Comparison of ENCODE assay signal across 26 cellular contexts in the genomic region with DNA sequence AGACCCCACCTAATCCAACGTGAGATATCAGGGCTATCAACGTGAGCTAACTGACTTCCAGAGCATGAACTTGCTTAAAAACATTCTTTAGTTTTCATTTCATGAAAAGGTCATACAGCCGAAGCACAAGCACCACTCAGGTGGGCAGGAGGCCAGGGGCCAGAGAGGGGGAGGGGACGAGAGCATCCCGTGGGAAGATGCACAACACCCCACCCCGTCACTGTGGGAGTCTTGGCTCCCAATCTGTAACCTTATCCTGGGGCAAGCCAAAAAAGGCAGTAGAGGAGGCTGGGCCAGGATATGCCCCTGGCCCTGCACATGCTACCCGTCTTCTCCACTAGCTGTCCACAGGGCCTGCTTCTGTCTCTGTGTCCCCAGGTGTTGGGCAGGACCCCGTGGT. TPM values are rescaled to one million over a fixed set of nuclear protein-coding genes. Genes with fewer than 3 reads are reported as not detected.
DNase-seq lines count a peak whose midpoint lies in the region; ATAC-seq, FAIRE-seq and TF ChIP-seq lines count a peak whose summit lies in the region.
"Had no signal": no experiment of that assay in that cellular context is flagged by ENCODE, and none has a peak within 500 bp of the region (broad histone marks: within the 10 kb centered on the region; RNA-seq: fewer than 3 reads in every experiment).

No MANE protein-coding gene starts in this region.

- no peaks in the 10 kb centered on the region for H3K27me3 ChIP-seq in CD4-positive, CD25-positive, alpha-beta regulatory T cell (ENCODE audit: control insufficient read depth, insufficient read depth, low read length)
- H3K27me3 ChIP-seq in cardiac muscle cell = no peaks in the 10 kb centered on the region
- H3K27me3 ChIP-seq: BLaER1 treated with 17β-estradiol and CSF1 and Interleukin-3, amounts not matched to agents 10 nM and 100 nM; brain microvascular endothelial cell; esophagus muscularis mucosa; gastroesophageal sphincter; SJCRH30; vagina had no signal

- H3K4me1 ChIP-seq in CD4-positive, CD25-positive, alpha-beta regulatory T cell (ENCODE audit: control insufficient read depth, insufficient read depth, low read length, poor library complexity, severe bottlenecking) = peaks cover 19% of the 10 kb centered on the region
- peaks cover 88% of the 10 kb centered on the region for H3K4me1 ChIP-seq in cardiac muscle cell (ENCODE audit: low read depth)
- H3K4me1 ChIP-seq: SJCRH30 had no signal

- H3K36me3 Mint-ChIP-seq in CD4-positive, CD25-positive, alpha-beta regulatory T cell = peaks cover 21% of the 10 kb centered on the region
- H3K36me3 Mint-ChIP-seq in IgD-negative memory B cell = peaks cover 6% of the 10 kb centered on the region
- H3K36me3 Mint-ChIP-seq in nephron (ENCODE audit: low read depth) = peaks cover 42% of the 10 kb centered on the region

- TF ChIP-seq POLR2A in H54 (IDR thresholded peaks at IDR 0.05; ENCODE audit: low read depth, low read length) = no peak

- H3K27ac ChIP-seq in CD4-positive, CD25-positive, alpha-beta regulatory T cell (ENCODE audit: insufficient read depth, low read length, poor library complexity, severe bottlenecking) = no peak overlapping the region
- peak overlapping the region; percentile 94 for H3K27ac ChIP-seq in cardiac muscle cell
- H3K27ac ChIP-seq: brain microvascular endothelial cell, esophagus muscularis mucosa, gastroesophageal sphincter, SJCRH30, vagina had no signal

- no peaks in the 10 kb centered on the region for H3K27me3 Mint-ChIP-seq in CD4-positive, CD25-positive, alpha-beta regulatory T cell
- H3K27me3 Mint-ChIP-seq in IgD-negative memory B cell (no peaks in the 10 kb centered on the region), nephron (ENCODE audit: low read depth) (no peaks in the 10 kb centered on the region)
- H3K27me3 Mint-ChIP-seq: activated CD4-positive, alpha-beta T cell treated with anti-CD3 and anti-CD28 coated beads, Interleukin-2, amount 10 ng/mL, durations not matched to agents 24 days and 14 days had no signal

- TF ChIP-seq CTCF in cardiac muscle cell (IDR thresholded peaks at IDR 0.05; ENCODE audit: low read depth, low read length) (no peak), nephron (IDR thresholded peaks at IDR 0.05; ENCODE audit: unreplicated experiment in 3 of 3) (no peak)

- no peak overlapping the region for H3K4me3 Mint-ChIP-seq in CD4-positive, CD25-positive, alpha-beta regulatory T cell
- peak overlapping the region in 2 of 4 donors; percentile 39 to 78 for H3K4me3 Mint-ChIP-seq in IgD-negative memory B cell
- no peak overlapping the region for H3K4me3 Mint-ChIP-seq in nephron
- H3K4me3 Mint-ChIP-seq: activated CD4-positive, alpha-beta T cell treated with anti-CD3 and anti-CD28 coated beads, Interleukin-2, amount 10 ng/mL, durations not matched to agents 24 days and 14 days had no signal

- ATAC-seq in CD4-positive, CD25-positive, alpha-beta regulatory T cell (ENCODE audit: low read depth in 2 of 2) = no peak
- no peak for ATAC-seq in GM21367 (IDR thresholded peaks at IDR 0.05; ENCODE audit: unreplicated experiment)
- ATAC-seq in GM18511 (IDR thresholded peaks at IDR 0.05; ENCODE audit: unreplicated experiment) = no peak
- no peak for ATAC-seq in GM18909 (IDR thresholded peaks at IDR 0.05; ENCODE audit: poor library complexity, unreplicated experiment)
- ATAC-seq: gastroesophageal sphincter, PC-3 had no signal

- H3K27ac Mint-ChIP-seq in CD4-positive, CD25-positive, alpha-beta regulatory T cell = peak overlapping the region; percentile 52 to 80 (median 61)
- H3K27ac Mint-ChIP-seq in IgD-negative memory B cell (peak overlapping the region in 2 of 3 donors; percentile 47 to 68), nephron (peak overlapping the region in 2 of 3 experiments; percentile 62 to 85)
- H3K27ac Mint-ChIP-seq: activated CD4-positive, alpha-beta T cell treated with anti-CD3 and anti-CD28 coated beads, Interleukin-2, amount 10 ng/mL, durations not matched to agents 24 days and 14 days had no signal

- H3K9me3 ChIP-seq in CD4-positive, CD25-positive, alpha-beta regulatory T cell (ENCODE audit: control insufficient read depth in 2 of 2, low read length in 2 of 2) = no peaks in the 10 kb centered on the region
- H3K9me3 ChIP-seq in cardiac muscle cell (ENCODE audit: low read depth) = no peaks in the 10 kb centered on the region
- H3K9me3 ChIP-seq: BLaER1 treated with 17β-estradiol and CSF1 and Interleukin-3, amounts not matched to agents 10 nM and 100 nM; esophagus muscularis mucosa; gastroesophageal sphincter; SJCRH30; vagina had no signal

- DNase-seq in CD4-positive, CD25-positive, alpha-beta regulatory T cell = no peak
- DNase-seq in cardiac muscle cell (ENCODE audit: low read depth in 1 of 2, low spot score in 1 of 2) (no peak), H54 (ENCODE audit: insufficient read length, low spot score) (no peak)
- DNase-seq: activated CD4-positive, alpha-beta T cell treated with anti-CD3 and anti-CD28 coated beads, Interleukin-2, amount 10 ng/mL, durations not matched to agents 24 days and 14 days; brain microvascular endothelial cell; effector memory CD4-positive, alpha-beta T cell; kidney; mammary epithelial cell; NCI-H1048; NCI-H2029; NCI-H345; PC-3; SJCRH30; T-helper 1 cell had no signal

- H3K36me3 ChIP-seq in CD4-positive, CD25-positive, alpha-beta regulatory T cell (ENCODE audit: control insufficient read depth, insufficient read depth, low read length) = peaks cover 8% of the 10 kb centered on the region
- no peaks in the 10 kb centered on the region for H3K36me3 ChIP-seq in cardiac muscle cell
- H3K36me3 ChIP-seq: brain microvascular endothelial cell, esophagus muscularis mucosa, vagina had no signal

- peaks cover 4 to 83% (median 38%) of the 10 kb centered on the region in 4 donors for H3K4me1 Mint-ChIP-seq in CD4-positive, CD25-positive, alpha-beta regulatory T cell
- H3K4me1 Mint-ChIP-seq in IgD-negative memory B cell = peaks cover 47 to 70% (median 50%) of the 10 kb centered on the region in 3 donors
- H3K4me1 Mint-ChIP-seq in nephron = peaks cover 86% of the 10 kb centered on the region

- FAIRE-seq in H54 (lab: Jason Lieb, UNC) = no peak
- FAIRE-seq: colon, D721Med, GM18507, kidney had no signal

- H3K4me3 ChIP-seq in CD4-positive, CD25-positive, alpha-beta regulatory T cell (ENCODE audit: low read depth, low read length) = no peak overlapping the region
- no peak overlapping the region for H3K4me3 ChIP-seq in cardiac muscle cell
- H3K4me3 ChIP-seq: BLaER1 treated with 17β-estradiol and CSF1 and Interleukin-3, amounts not matched to agents 10 nM and 100 nM; esophagus muscularis mucosa; gastroesophageal sphincter; SJCRH30; vagina had no signal

- H3K9me3 Mint-ChIP-seq in CD4-positive, CD25-positive, alpha-beta regulatory T cell = no peaks in the 10 kb centered on the region
- H3K9me3 Mint-ChIP-seq in IgD-negative memory B cell = no peaks in the 10 kb centered on the region
- H3K9me3 Mint-ChIP-seq in nephron = no peaks in the 10 kb centered on the region
- H3K9me3 Mint-ChIP-seq: activated CD4-positive, alpha-beta T cell treated with anti-CD3 and anti-CD28 coated beads, Interleukin-2, amount 10 ng/mL, durations not matched to agents 24 days and 14 days had no signal

RNA-seq across cellular contexts. Expression of gene SSBP3, which starts 31.4 kb away (rescaled TPM):
- 30.6 TPM for total RNA-seq in CD4-positive, CD25-positive, alpha-beta regulatory T cell
- polyA plus RNA-seq in CD4-positive, CD25-positive, alpha-beta regulatory T cell = 1 to 10 TPM; 5.4 to 7.4 (median 6.9) TPM
- polyA plus RNA-seq in IgD-negative memory B cell (6.6 TPM), cardiac muscle cell (40.2 and 56.0 TPM in 2 replicates)
- total RNA-seq in cardiac muscle cell = 81.0 and 90.6 TPM in 2 replicates
